ENCODE assay signal across 16 cellular contexts in the genomic region with DNA sequence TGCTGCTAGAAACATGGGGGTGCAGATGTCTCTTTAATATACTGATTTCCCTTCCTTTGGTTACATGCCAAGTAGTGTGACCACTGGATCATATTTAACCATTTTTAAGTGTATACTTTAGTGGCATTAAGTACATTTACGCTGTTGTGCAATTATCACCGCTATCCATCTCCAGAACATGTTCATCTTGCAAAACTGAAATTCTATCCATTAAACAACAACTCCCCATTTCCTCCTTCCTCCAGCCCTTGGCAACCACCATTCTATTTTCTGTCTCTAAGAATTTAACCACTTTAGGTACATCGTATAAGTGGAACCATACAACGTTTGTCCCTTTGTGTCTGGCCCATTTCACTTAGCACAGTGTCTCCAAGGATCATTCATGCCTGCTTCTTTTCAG. TPM values are rescaled to one million over a fixed set of nuclear protein-coding genes. Genes with fewer than 3 reads are reported as not detected.
DNase-seq lines count a peak whose midpoint lies in the region; ATAC-seq and TF ChIP-seq lines count a peak whose summit lies in the region.
"Had no signal": no experiment of that assay in that cellular context is flagged by ENCODE, and none has a peak within 500 bp of the region (broad histone marks: within the 10 kb centered on the region; RNA-seq: fewer than 3 reads in every experiment).

No MANE protein-coding gene starts in this region.

- intact Hi-C loops in ascending aorta (cut with DNase I) (loop anchor here (10.0 kb wide), 1 partner anchor 98 kb away; the partner anchor contains the start of gene EIF4G2), aorta (cut with DNase I) (no loop called here)

- H3K4me1 ChIP-seq in ascending aorta (peaks cover 17 to 27% of the 10 kb centered on the region in 2 donors), aorta (ENCODE audit: control insufficient read depth in 1 of 2, insufficient read depth in 2 of 2, low read length in 2 of 2) (peaks cover 0 to 3% of the 10 kb centered on the region in 2 donors)

- no peak overlapping the region for H3K4me3 Mint-ChIP-seq in memory B cell
- H3K4me3 Mint-ChIP-seq: activated CD4-positive, alpha-beta T cell treated with anti-CD3 and anti-CD28 coated beads, Interleukin-2, amount 10 ng/mL, durations not matched to agents 24 days and 14 days had no signal

- DNase-seq in AML-193 (lab: John Stamatoyannopoulos, UW) = peak; percentile 12 to 41
- DNase-seq in Kasumi-1 (lab: John Stamatoyannopoulos, UW) = peak; percentile 24 to 27
- DNase-seq in ascending aorta (ENCODE audit: low spot score in 2 of 2) = no peak
- DNase-seq in memory B cell (ENCODE audit: low spot score in 2 of 2) = no peak
- no peak for DNase-seq in stimulated activated CD4-positive, alpha-beta T cell treated with anti-CD3 and anti-CD28 coated beads, Interleukin-12 subunit alpha, Interleukin-12 subunit beta, amount 100 ng/mL, for 4 hours
- DNase-seq in aorta = no peak
- no peak for DNase-seq in caudate nucleus (lab: John Stamatoyannopoulos, UW)
- DNase-seq: activated CD4-positive, alpha-beta T cell treated with anti-CD3 and anti-CD28 coated beads, Interleukin-2, amount 10 ng/mL, durations not matched to agents 24 days and 14 days; adrenal gland; dermis blood vessel endothelial cell; DMS 273 treated with DMSO at 0.1 percent for 48 hours; occipital lobe; spleen; T1000 had no signal

- H3K4me3 ChIP-seq in ascending aorta (no peak overlapping the region), aorta (ENCODE audit: low read length in 2 of 2) (no peak overlapping the region)
- H3K4me3 ChIP-seq: adrenal gland, spleen had no signal

- H3K36me3 ChIP-seq in ascending aorta = no peaks in the 10 kb centered on the region
- no peaks in the 10 kb centered on the region for H3K36me3 ChIP-seq in aorta (ENCODE audit: control insufficient read depth in 1 of 2, insufficient read depth in 2 of 2, low read length in 1 of 2)
- H3K36me3 ChIP-seq: adrenal gland, spleen had no signal

- H3K9me3 ChIP-seq in ascending aorta = no peaks in the 10 kb centered on the region
- H3K9me3 ChIP-seq in aorta (ENCODE audit: control insufficient read depth, low read length) = no peaks in the 10 kb centered on the region
- H3K9me3 ChIP-seq: adrenal gland, spleen had no signal

- WGBS in aorta, 2 donors = 90 to 92% methylated on average over 4 of the region's 4 CpGs

- H3K27me3 Mint-ChIP-seq in memory B cell = peaks cover 9% of the 10 kb centered on the region

- no peaks in the 10 kb centered on the region for H3K36me3 Mint-ChIP-seq in memory B cell

- ATAC-seq in memory B cell (ENCODE audit: low read depth) = no peak
- no peak for ATAC-seq in GM19452 (IDR thresholded peaks at IDR 0.05; ENCODE audit: unreplicated experiment)
- ATAC-seq in aorta (ENCODE audit: low FRiP score) = no peak
- ATAC-seq: Right ventricle myocardium inferior had no signal

- no peak for TF ChIP-seq CTCF in ascending aorta (IDR thresholded peaks at IDR 0.05)

- H3K27me3 ChIP-seq in ascending aorta = no peaks in the 10 kb centered on the region
- no peaks in the 10 kb centered on the region for H3K27me3 ChIP-seq in aorta (ENCODE audit: control insufficient read depth in 1 of 2, insufficient read depth in 2 of 2, low read length in 1 of 2)
- H3K27me3 ChIP-seq: adrenal gland, spleen had no signal

- H3K9me3 Mint-ChIP-seq in memory B cell = no peaks in the 10 kb centered on the region
- H3K9me3 Mint-ChIP-seq: activated CD4-positive, alpha-beta T cell treated with anti-CD3 and anti-CD28 coated beads, Interleukin-2, amount 10 ng/mL, durations not matched to agents 24 days and 14 days had no signal

- H3K27ac ChIP-seq in ascending aorta (peak overlapping the region; percentile 89 to 93), aorta (ENCODE audit: low read depth in 1 of 2, low read length in 2 of 2) (peak overlapping the region in 1 of 2 donors; percentile 17), caudate nucleus (ENCODE audit: low read depth, low read length) (no peak overlapping the region)
- H3K27ac ChIP-seq: adrenal gland had no signal

- peak overlapping the region; percentile 10 for H3K27ac Mint-ChIP-seq in memory B cell
- H3K27ac Mint-ChIP-seq: activated CD4-positive, alpha-beta T cell treated with anti-CD3 and anti-CD28 coated beads, Interleukin-2, amount 10 ng/mL, durations not matched to agents 24 days and 14 days had no signal

- H3K4me1 Mint-ChIP-seq in memory B cell = no peaks in the 10 kb centered on the region

RNA-seq across cellular contexts. Expression of gene ZBED5, which starts 44.4 kb away (rescaled TPM):
- total RNA-seq in ascending aorta (7.8 TPM), aorta (10 to 100 TPM; 48.4 to 63.8 TPM)
- polyA plus RNA-seq in aorta = 10 to 100 TPM; 16.5 to 58.8 TPM

Comparison
In these comparisons a context has a peak if more than half of its experiments do, and no peak if none do; other contexts are left out.
1. DNase-seq: peak in AML-193 (2 of 2) and Kasumi-1 (2 of 2); none in ascending aorta (0 of 2), memory B cell (0 of 2), stimulated activated CD4-positive, alpha-beta T cell treated with anti-CD3 and anti-CD28 coated beads, Interleukin-12 subunit alpha, Interleukin-12 subunit beta, amount 100 ng/mL, for 4 hours (single experiment), aorta (0 of 2) and caudate nucleus (0 of 61).